Comparison of ENCODE assay signal across 10 cellular contexts in genomic region chr22:35576671-35577070, GRCh38. TPM values are rescaled to one million over a fixed set of nuclear protein-coding genes. Genes with fewer than 3 reads are reported as not detected.
"Had no signal": no experiment of that assay in that cellular context is flagged by ENCODE, and none has a peak within 500 bp of the region (broad histone marks: within the 10 kb centered on the region; RNA-seq: fewer than 3 reads in every experiment).

No MANE protein-coding gene starts in this region.

- H3K9me3 Mint-ChIP-seq: IgD-negative memory B cell had no signal

- H3K36me3 Mint-ChIP-seq: IgD-negative memory B cell had no signal

- H3K4me1 ChIP-seq: HAP-1 had no signal

- H3K4me3 Mint-ChIP-seq: IgD-negative memory B cell had no signal

- H3K4me3 ChIP-seq: GM23248, HAP-1 had no signal

- H3K9me3 ChIP-seq: HAP-1 had no signal

- H3K9ac ChIP-seq: GM23248, KMS-11 had no signal

- H3K4me2 ChIP-seq: KMS-11 had no signal

- ATAC-seq: HCT116 had no signal

- DNase-seq: GM23248, GOT3, H7, KBM-7 had no signal

- H2AFZ ChIP-seq: GM23248 had no signal

- H3K27ac ChIP-seq: GM23248, KMS-11 had no signal

- H3K4me1 Mint-ChIP-seq: IgD-negative memory B cell had no signal

- H3K36me3 ChIP-seq: HAP-1 had no signal

RNA-seq across cellular contexts. Expression of gene RASD2, which starts 36.0 kb away (rescaled TPM):
- total RNA-seq: HT-29 had no signal

RNA-seq across cellular contexts. Expression of gene MB, which starts 40.5 kb away (rescaled TPM):
- total RNA-seq: GM23248, H4 had no signal
